11 cellular contexts compared by ENCODE assay signal in the genomic region with DNA sequence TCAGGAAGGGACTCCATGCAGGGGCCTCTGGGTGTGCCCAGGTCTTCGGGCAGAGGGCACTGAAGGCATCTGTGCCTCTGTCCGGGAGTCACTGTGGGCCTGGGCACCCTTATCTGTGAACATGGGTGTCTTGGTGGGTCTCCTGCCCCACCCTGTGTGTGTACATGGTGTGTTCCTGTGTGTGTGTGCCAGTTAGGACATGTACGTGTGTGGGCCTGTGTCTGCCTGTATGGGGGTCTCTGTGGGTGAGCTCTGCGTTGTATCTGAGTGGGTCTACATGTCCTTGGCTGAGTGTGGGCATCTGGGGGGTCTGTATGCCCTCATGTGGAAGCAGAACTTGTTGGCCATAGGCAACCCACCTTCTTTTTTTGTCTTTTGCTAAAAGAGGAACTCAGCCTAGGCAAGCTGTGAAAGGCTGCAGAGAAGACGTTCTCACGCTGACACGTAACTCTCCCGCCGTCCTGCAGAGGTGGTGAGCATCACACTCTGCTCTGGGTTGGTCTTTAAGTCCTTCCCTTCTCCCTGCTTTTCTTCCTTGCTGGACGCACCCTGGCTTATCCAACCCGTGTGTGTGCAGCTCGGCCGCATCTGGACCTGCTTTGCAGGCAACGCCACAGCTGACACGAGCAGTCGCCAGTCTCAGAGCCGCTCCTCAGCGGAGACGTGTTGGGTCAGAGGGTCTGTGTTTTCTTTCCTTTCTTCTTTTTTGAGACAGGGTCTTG. TPM values are rescaled to one million over a fixed set of nuclear protein-coding genes. Genes with fewer than 3 reads are reported as not detected.
A peak's percentile ranks its signal among the peaks of the same experiment; 100 is the strongest.
DNase-seq lines count a peak whose midpoint lies in the region; ATAC-seq and TF ChIP-seq lines count a peak whose summit lies in the region.
"Had no signal": no experiment of that assay in that cellular context is flagged by ENCODE, and none has a peak within 500 bp of the region (broad histone marks: within the 10 kb centered on the region; RNA-seq: fewer than 3 reads in every experiment).

No MANE protein-coding gene starts in this region.

- TF ChIP-seq POLR2A in Peyer's patch (IDR thresholded peaks at IDR 0.05): no peak

- no peaks in the 10 kb centered on the region for H3K36me3 ChIP-seq in Peyer's patch
- H3K36me3 ChIP-seq in left ventricle myocardium inferior: no peaks in the 10 kb centered on the region
- H3K36me3 ChIP-seq in SJCRH30: no peaks in the 10 kb centered on the region
- H3K36me3 ChIP-seq: neutrophil had no signal

- peak; percentile 16 for DNase-seq in activated naive CD4-positive, alpha-beta T cell treated with anti-CD3 and anti-CD28 coated beads, Interleukin-2, amount 10 ng/mL, durations not matched to agents 7 days and 5 days
- DNase-seq in activated naive CD4-positive, alpha-beta T cell treated with anti-CD3 and anti-CD28 coated beads, Interleukin-2, amount 50 U/mL, for 16 hours: no peak
- peak in 2 of 3 donors; percentile 49 to 50 for DNase-seq in Peyer's patch
- DNase-seq in left ventricle myocardium inferior: peak; percentile 5
- DNase-seq in superior temporal gyrus (ENCODE audit: extremely low spot score): peak; percentile 24
- DNase-seq in SJCRH30: no peak
- DNase-seq: activated CD4-positive, alpha-beta T cell treated with anti-CD3 and anti-CD28 coated beads, Interleukin-2, amount 50 U/mL, for 48 hours; trophoblast cell had no signal

- H3K27me3 ChIP-seq in Peyer's patch: no peaks in the 10 kb centered on the region
- H3K27me3 ChIP-seq in left ventricle myocardium inferior (ENCODE audit: low read depth): peaks cover 66% of the 10 kb centered on the region
- H3K27me3 ChIP-seq in SJCRH30: peaks cover 68% of the 10 kb centered on the region

- H3K4me1 Mint-ChIP-seq in activated naive CD4-positive, alpha-beta T cell treated with anti-CD3 and anti-CD28 coated beads, Interleukin-2, amount 10 ng/mL, durations not matched to agents 7 days and 5 days: no peaks in the 10 kb centered on the region

- H3K27ac Mint-ChIP-seq in activated naive CD4-positive, alpha-beta T cell treated with anti-CD3 and anti-CD28 coated beads, Interleukin-2, amount 10 ng/mL, durations not matched to agents 7 days and 5 days: no peak overlapping the region

- no peaks in the 10 kb centered on the region for H3K36me3 Mint-ChIP-seq in activated naive CD4-positive, alpha-beta T cell treated with anti-CD3 and anti-CD28 coated beads, Interleukin-2, amount 10 ng/mL, durations not matched to agents 7 days and 5 days

- H3K4me3 ChIP-seq in Peyer's patch: no peak overlapping the region
- H3K4me3 ChIP-seq in left ventricle myocardium inferior: no peak overlapping the region
- no peak overlapping the region for H3K4me3 ChIP-seq in SJCRH30

- no peaks in the 10 kb centered on the region for H3K9me3 Mint-ChIP-seq in activated naive CD4-positive, alpha-beta T cell treated with anti-CD3 and anti-CD28 coated beads, Interleukin-2, amount 10 ng/mL, durations not matched to agents 7 days and 5 days

- peak overlapping the region in 2 of 4 donors; percentile 40 to 65 for H3K27ac ChIP-seq in Peyer's patch
- no peak overlapping the region for H3K27ac ChIP-seq in left ventricle myocardium inferior (replicated peaks)
- H3K27ac ChIP-seq in SJCRH30: no peak overlapping the region
- H3K27ac ChIP-seq: neutrophil had no signal

- H3K27me3 Mint-ChIP-seq in activated naive CD4-positive, alpha-beta T cell treated with anti-CD3 and anti-CD28 coated beads, Interleukin-2, amount 10 ng/mL, durations not matched to agents 7 days and 5 days: peaks cover 50% of the 10 kb centered on the region

- intact Hi-C loops in left ventricle myocardium inferior (cut with micrococcal nuclease): no loop called here

- no peak overlapping the region for H3K4me3 Mint-ChIP-seq in activated naive CD4-positive, alpha-beta T cell treated with anti-CD3 and anti-CD28 coated beads, Interleukin-2, amount 10 ng/mL, durations not matched to agents 7 days and 5 days

- no peaks in the 10 kb centered on the region for H3K4me1 ChIP-seq in Peyer's patch
- peaks cover under 1% of the 10 kb centered on the region for H3K4me1 ChIP-seq in left ventricle myocardium inferior
- H3K4me1 ChIP-seq in SJCRH30: no peaks in the 10 kb centered on the region

- H3K9me3 ChIP-seq in Peyer's patch (no peaks in the 10 kb centered on the region), left ventricle myocardium inferior (replicated peaks) (no peaks in the 10 kb centered on the region), SJCRH30 (replicated peaks) (no peaks in the 10 kb centered on the region)
- H3K9me3 ChIP-seq: neutrophil had no signal

- ATAC-seq in GM21367 (IDR thresholded peaks at IDR 0.05; ENCODE audit: unreplicated experiment) (no peak), GM18520 (IDR thresholded peaks at IDR 0.05; ENCODE audit: unreplicated experiment) (no peak)

- CTCF ChIA-PET in activated naive CD4-positive, alpha-beta T cell treated with anti-CD3 and anti-CD28 coated beads, Interleukin-2, amount 10 ng/mL, durations not matched to agents 7 days and 5 days (lab: Charles Lee): interaction anchor here (0.7 to 4.9 kb wide), 3 partner anchors 8 to 13 kb away, joined by 3 to 28 read pairs (median 6); no protein-coding TSS in a partner anchor

- no peak for TF ChIP-seq CTCF in Peyer's patch (IDR thresholded peaks at IDR 0.05)
- no peak for TF ChIP-seq CTCF in left ventricle myocardium inferior (IDR thresholded peaks at IDR 0.05; ENCODE audit: borderline replicate concordance)

RNA-seq across cellular contexts. Expression of a gene that starts 0.5 kb away (rescaled TPM):
- total RNA-seq in Peyer's patch: not detected
- total RNA-seq in left ventricle myocardium inferior: not detected
- total RNA-seq in SJCRH30 (2014; rRNA removed; shearing (Covaris generic)): not detected in 2 replicates

RNA-seq across cellular contexts. Expression of a gene that starts 23.7 kb away (rescaled TPM):
- total RNA-seq in Peyer's patch (not detected), left ventricle myocardium inferior (not detected)
- total RNA-seq in SJCRH30 (2014; rRNA removed; shearing (Covaris generic)): not detected in 2 replicates

RNA-seq across cellular contexts. Expression of a gene that starts 28.0 kb away (rescaled TPM):
- total RNA-seq in Peyer's patch (under 1 TPM in 1 of 4 donors, not detected in 3; 0.27 TPM), left ventricle myocardium inferior (0.52 TPM)
- 0.28 and 0.43 TPM in 2 replicates for total RNA-seq in SJCRH30 (2014; rRNA removed; shearing (Covaris generic))

RNA-seq across cellular contexts. Expression of a gene that starts 28.6 kb away (rescaled TPM):
- total RNA-seq in Peyer's patch (10 to 100 TPM in 1 of 4 donors, 1 to 10 TPM in 3; 3.3 to 39.6 (median 6.8) TPM), left ventricle myocardium inferior (6.1 TPM)
- 17.2 and 18.8 TPM in 2 replicates for total RNA-seq in SJCRH30 (2014; rRNA removed; shearing (Covaris generic))

RNA-seq across cellular contexts. Expression of a gene that starts 44.9 kb away (rescaled TPM):
- total RNA-seq in Peyer's patch (10 to 100 TPM in 2 of 4 donors, 1 to 10 TPM in 2; 4.7 to 19.8 (median 8.3) TPM), left ventricle myocardium inferior (38.9 TPM)
- total RNA-seq in SJCRH30 (2014; rRNA removed; shearing (Covaris generic)): 12.6 and 16.9 TPM in 2 replicates

Comparison
In these comparisons a context has a peak if more than half of its experiments do, and no peak if none do; other contexts are left out.
1. DNase-seq: peak in activated naive CD4-positive, alpha-beta T cell treated with anti-CD3 and anti-CD28 coated beads, Interleukin-2, amount 10 ng/mL, durations not matched to agents 7 days and 5 days (single experiment), Peyer's patch (2 of 3), left ventricle myocardium inferior (single experiment) and superior temporal gyrus (single experiment); none in activated naive CD4-positive, alpha-beta T cell treated with anti-CD3 and anti-CD28 coated beads, Interleukin-2, amount 50 U/mL, for 16 hours (single experiment) and SJCRH30 (0 of 2).